34 cellular contexts compared by ENCODE assay signal in genomic region chr1:116795482-116795829, GRCh38. TPM values are rescaled to one million over a fixed set of nuclear protein-coding genes. Genes with fewer than 3 reads are reported as not detected.
"Had no signal": no experiment of that assay in that cellular context is flagged by ENCODE, and none has a peak within 500 bp of the region (broad histone marks: within the 10 kb centered on the region; RNA-seq: fewer than 3 reads in every experiment).

No MANE protein-coding gene starts in this region.

- FAIRE-seq: TTC549 had no signal

- H3K4me1 ChIP-seq: ascending aorta, esophagus muscularis mucosa, left lung, tibial artery had no signal

- H3K4me1 Mint-ChIP-seq: brain had no signal

- H3K27me3 Mint-ChIP-seq: activated naive CD4-positive, alpha-beta T cell treated with anti-CD3 and anti-CD28 coated beads, Interleukin-2, amount 10 ng/mL, durations not matched to agents 7 days and 5 days; activated naive CD8-positive, alpha-beta T cell treated with anti-CD3 and anti-CD28 coated beads, Interleukin-2, amount 10 ng/mL, durations not matched to agents 7 days and 5 days; brain had no signal

- H3K4me3 Mint-ChIP-seq: activated naive CD4-positive, alpha-beta T cell treated with anti-CD3 and anti-CD28 coated beads, Interleukin-2, amount 10 ng/mL, durations not matched to agents 7 days and 5 days; activated T-helper 1 cell treated with anti-CD3 and anti-CD28 coated beads, Interleukin-12 subunit alpha, Interleukin-12 subunit beta, Interleukin-2, Interleukin-4 antibody, amounts not matched to agents 30 ng/mL and 10 ng/mL and 1 ng/mL, durations not matched to agents 14 hours and 24 hours and 36 hours; brain; nephron progenitor cell had no signal

- H3K36me3 Mint-ChIP-seq: brain had no signal

- DNase-seq: activated CD4-positive, alpha-beta T cell treated with anti-CD3 and anti-CD28 coated beads for 48 hours; activated CD4-positive, alpha-beta T cell treated with anti-CD3 and anti-CD28 coated beads, Interleukin-2, amount 50 U/mL, for 48 hours; activated CD8-positive, alpha-beta memory T cell treated with anti-CD3 and anti-CD28 coated beads for 24 hours; activated gamma-delta T cell; activated naive CD4-positive, alpha-beta T cell treated with anti-CD3 and anti-CD28 coated beads, Interleukin-2, amount 10 ng/mL, durations not matched to agents 7 days and 5 days; activated naive CD8-positive, alpha-beta T cell treated with anti-CD3 and anti-CD28 coated beads, Interleukin-2, amount 10 ng/mL, durations not matched to agents 7 days and 5 days; activated T-cell treated with anti-CD3 and anti-CD28 coated beads, Interleukin-2, amount 50 U/mL, for 1 hour; cortex of kidney; foreskin melanocyte; heart right ventricle; left lung; mucosa of descending colon; nephron progenitor cell; stimulated activated CD4-positive, alpha-beta T cell treated with anti-CD3 and anti-CD28 coated beads, Interleukin-4, amount 100 ng/mL, for 24 hours; stimulated activated naive CD4-positive, alpha-beta T cell; T-helper 9 cell; tibial artery had no signal

- H3K9me3 ChIP-seq: ascending aorta, esophagus muscularis mucosa, heart right ventricle, left lung, mucosa of descending colon, neutrophil, suprapubic skin, tibial artery had no signal

- H3K36me3 ChIP-seq: ascending aorta, esophagus muscularis mucosa, heart right ventricle, left lung, neutrophil, suprapubic skin, tibial artery had no signal

- H3K27me3 ChIP-seq: ascending aorta, neutrophil had no signal

- ATAC-seq: activated CD4-positive, CD25-positive, alpha-beta regulatory T cell treated with anti-CD3 and anti-CD28 coated beads, Interleukin-2, amount 50 U/mL, for 24 hours; mucosa of descending colon had no signal

- H3K4me3 ChIP-seq: ascending aorta, esophagus muscularis mucosa, heart right ventricle, left lung, lung, mucosa of descending colon, skin epidermis, suprapubic skin, tibial artery had no signal

- H3K27ac ChIP-seq: ascending aorta, esophagus muscularis mucosa, heart right ventricle, left lung, neutrophil, suprapubic skin, tibial artery, VCaP had no signal

- H3K27ac Mint-ChIP-seq: activated naive CD4-positive, alpha-beta T cell treated with anti-CD3 and anti-CD28 coated beads, Interleukin-2, amount 10 ng/mL, durations not matched to agents 7 days and 5 days; brain; nephron progenitor cell; progenitor cell of endocrine pancreas had no signal

RNA-seq across cellular contexts. Expression of gene CD2, which starts 41.2 kb away (rescaled TPM):
- total RNA-seq: ascending aorta, chondrocyte, glomerular endothelial cell, myocyte, osteocyte, progenitor cell of endocrine pancreas, renal cortical epithelial cell had no signal
